11 cellular contexts compared by ENCODE assay signal in the genomic region with DNA sequence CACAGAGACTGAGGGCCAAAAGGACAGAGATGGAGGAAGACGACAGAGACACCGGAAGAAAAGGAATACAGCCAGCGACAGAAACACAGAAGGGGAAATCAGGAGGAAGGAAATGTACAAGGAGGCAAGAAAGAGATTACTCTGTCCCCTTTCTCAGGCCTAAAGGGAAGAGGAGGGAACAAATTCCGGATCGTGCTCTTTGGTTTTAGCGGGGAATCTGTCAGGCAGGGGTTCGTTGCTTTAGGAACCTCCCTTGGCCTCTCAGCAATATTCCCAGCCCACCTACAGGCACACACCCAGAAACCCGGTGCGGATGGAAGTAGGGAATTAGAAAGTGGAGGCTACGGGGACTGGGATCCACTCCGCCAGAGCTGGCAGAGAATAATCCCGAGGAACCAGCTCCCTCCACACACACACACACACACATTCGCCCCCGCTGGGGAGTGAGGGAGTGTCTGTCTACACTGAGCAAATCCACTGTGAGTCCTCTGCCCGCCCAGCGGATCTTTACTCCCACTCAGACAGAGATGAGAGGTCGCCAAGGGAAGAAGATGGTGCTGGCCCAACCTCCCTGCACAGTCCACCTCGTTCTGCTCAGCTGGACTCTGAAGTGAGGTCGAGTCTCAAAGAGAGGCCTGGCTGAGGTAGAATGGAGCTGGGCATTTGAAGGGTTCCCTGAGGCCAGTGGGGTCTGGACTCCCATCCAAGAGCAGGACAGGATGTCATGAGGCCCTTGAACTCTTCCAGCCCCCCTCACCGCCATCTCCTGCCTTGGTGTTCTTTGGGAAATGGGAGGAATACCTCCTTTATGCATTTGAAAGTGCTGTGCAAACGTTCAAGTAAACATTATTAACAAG. TPM values are rescaled to one million over a fixed set of nuclear protein-coding genes. Genes with fewer than 3 reads are reported as not detected.
DNase-seq lines count a peak whose midpoint lies in the region; ATAC-seq and TF ChIP-seq lines count a peak whose summit lies in the region.
"Had no signal": no experiment of that assay in that cellular context is flagged by ENCODE, and none has a peak within 500 bp of the region (broad histone marks: within the 10 kb centered on the region; RNA-seq: fewer than 3 reads in every experiment).

No MANE protein-coding gene starts in this region.

- no peak for ATAC-seq in naive thymus-derived CD8-positive, alpha-beta T cell
- ATAC-seq in HG03432 (IDR thresholded peaks at IDR 0.05; ENCODE audit: unreplicated experiment) = no peak

- DNase-seq in CD14-positive monocyte (ENCODE audit: low spot score) = no peak
- DNase-seq in chondrocyte (ENCODE audit: low spot score) = no peak
- DNase-seq in naive thymus-derived CD8-positive, alpha-beta T cell = no peak
- no peak for DNase-seq in AML-193 (lab: John Stamatoyannopoulos, UW)
- DNase-seq in activated CD4-positive, alpha-beta memory T cell treated with anti-CD3 and anti-CD28 coated beads, Interleukin-2, amount 10 ng/mL, durations not matched to agents 7 days and 5 days = no peak
- DNase-seq in G401 (ENCODE audit: low spot score) = no peak
- DNase-seq: stimulated activated CD8-positive, alpha-beta memory T cell treated with anti-CD3 and anti-CD28 coated beads, Interleukin-4, amount 100 ng/mL, for 48 hours had no signal

- H3K4me1 Mint-ChIP-seq in CD14-positive monocyte (peaks cover 30% of the 10 kb centered on the region), chondrocyte (ENCODE audit: low read depth) (peaks cover 7% of the 10 kb centered on the region)
- H3K4me1 Mint-ChIP-seq in naive thymus-derived CD8-positive, alpha-beta T cell = peaks cover 8 to 29% (median 26%) of the 10 kb centered on the region in 4 donors
- peaks cover 19% of the 10 kb centered on the region for H3K4me1 Mint-ChIP-seq in activated CD4-positive, alpha-beta memory T cell treated with anti-CD3 and anti-CD28 coated beads, Interleukin-2, amount 10 ng/mL, durations not matched to agents 7 days and 5 days

- H3K9me3 ChIP-seq in HEK293 (ENCODE audit: control insufficient read depth, insufficient read depth, low read depth, low read length) = no peaks in the 10 kb centered on the region

- CTCF ChIA-PET in HEK293 (lab: Yijun Ruan, JAX) = interaction anchor here (2.2 kb wide), 1 partner anchor 33 kb away, joined by 9 read pairs; no protein-coding TSS in a partner anchor
- CTCF ChIA-PET in activated CD4-positive, alpha-beta memory T cell treated with anti-CD3 and anti-CD28 coated beads, Interleukin-2, amount 10 ng/mL, durations not matched to agents 7 days and 5 days (lab: Charles Lee) = interaction anchor here (1.4 kb wide), 1 partner anchor 211 kb away, joined by 5 read pairs; a partner anchor contains a TSS

- TF ChIP-seq CTCF in CD14-positive monocyte (IDR thresholded peaks at IDR 0.05) (no peak), HEK293 (tag by site-specific recombination; IDR thresholded peaks at IDR 0.05) (no peak), chondrocyte (IDR thresholded peaks at IDR 0.05) (no peak)

- in situ Hi-C loops in G401 (cut with HindIII; ENCODE audit: low sequenced_read_pairs) = no loop called here

- no peak overlapping the region for H3K4me3 ChIP-seq in HEK293 (ENCODE audit: low read depth, low read length)

- H3K36me3 Mint-ChIP-seq in CD14-positive monocyte (peaks cover under 1 to 4% of the 10 kb centered on the region in 2 donors), chondrocyte (ENCODE audit: low read depth) (peaks cover 2% of the 10 kb centered on the region)
- H3K36me3 Mint-ChIP-seq in naive thymus-derived CD8-positive, alpha-beta T cell = peaks cover under 1 to 2% (median 1%) of the 10 kb centered on the region in 3 donors
- H3K36me3 Mint-ChIP-seq in activated CD4-positive, alpha-beta memory T cell treated with anti-CD3 and anti-CD28 coated beads, Interleukin-2, amount 10 ng/mL, durations not matched to agents 7 days and 5 days (ENCODE audit: low read depth) = peaks cover under 1% of the 10 kb centered on the region

- H3K4me3 Mint-ChIP-seq in CD14-positive monocyte (peak overlapping the region; percentile 45 to 83), chondrocyte (ENCODE audit: unreplicated experiment) (peak overlapping the region; percentile 44)
- H3K4me3 Mint-ChIP-seq in naive thymus-derived CD8-positive, alpha-beta T cell = peak overlapping the region; percentile 14 to 83 (median 68)
- no peak overlapping the region for H3K4me3 Mint-ChIP-seq in activated CD4-positive, alpha-beta memory T cell treated with anti-CD3 and anti-CD28 coated beads, Interleukin-2, amount 10 ng/mL, durations not matched to agents 7 days and 5 days

- H3K27ac Mint-ChIP-seq in CD14-positive monocyte (no peak overlapping the region), chondrocyte (ENCODE audit: unreplicated experiment) (no peak overlapping the region)
- H3K27ac Mint-ChIP-seq in naive thymus-derived CD8-positive, alpha-beta T cell = peak overlapping the region in 1 of 10 donors; percentile 34
- no peak overlapping the region for H3K27ac Mint-ChIP-seq in activated CD4-positive, alpha-beta memory T cell treated with anti-CD3 and anti-CD28 coated beads, Interleukin-2, amount 10 ng/mL, durations not matched to agents 7 days and 5 days

- H3K27ac ChIP-seq in HEK293 (ENCODE audit: extremely low read depth, low read depth, low read length) = no peak overlapping the region
- H3K27ac ChIP-seq: epithelial cell of prostate had no signal

- intact Hi-C loops in CD14-positive monocyte (cut with micrococcal nuclease) = loop anchor here in 1 of 2 donors (5.0 kb wide), 1 partner anchor 221 kb away; no protein-coding TSS in a partner anchor

- H3K27me3 Mint-ChIP-seq in CD14-positive monocyte (ENCODE audit: low read depth in 3 of 3) = peaks cover 58 to 63% (median 61%) of the 10 kb centered on the region in 3 donors
- peaks cover 48% of the 10 kb centered on the region for H3K27me3 Mint-ChIP-seq in chondrocyte (ENCODE audit: low read depth)
- peaks cover 4 to 60% (median 48%) of the 10 kb centered on the region in 5 donors for H3K27me3 Mint-ChIP-seq in naive thymus-derived CD8-positive, alpha-beta T cell
- H3K27me3 Mint-ChIP-seq in activated CD4-positive, alpha-beta memory T cell treated with anti-CD3 and anti-CD28 coated beads, Interleukin-2, amount 10 ng/mL, durations not matched to agents 7 days and 5 days = peaks cover 58% of the 10 kb centered on the region

- peaks cover 0 to 27% (median 11%) of the 10 kb centered on the region in 7 donors for H3K9me3 Mint-ChIP-seq in CD14-positive monocyte
- H3K9me3 Mint-ChIP-seq in chondrocyte (ENCODE audit: low read depth) = no peaks in the 10 kb centered on the region
- H3K9me3 Mint-ChIP-seq in naive thymus-derived CD8-positive, alpha-beta T cell = no peaks in the 10 kb centered on the region
- no peaks in the 10 kb centered on the region for H3K9me3 Mint-ChIP-seq in activated CD4-positive, alpha-beta memory T cell treated with anti-CD3 and anti-CD28 coated beads, Interleukin-2, amount 10 ng/mL, durations not matched to agents 7 days and 5 days

- H3K4me1 ChIP-seq in HEK293 (ENCODE audit: control insufficient read depth, insufficient read depth, low read length) = no peaks in the 10 kb centered on the region

- no peaks in the 10 kb centered on the region for H3K36me3 ChIP-seq in HEK293 (ENCODE audit: control insufficient read depth in 2 of 2, insufficient read depth in 1 of 2, low read length in 2 of 2)

- POLR2A ChIA-PET in HEK293 (lab: Yijun Ruan, JAX) = no interaction called here
- POLR2A ChIA-PET in naive thymus-derived CD8-positive, alpha-beta T cell (lab: Charles Lee) = no interaction called here
- POLR2A ChIA-PET in activated CD4-positive, alpha-beta memory T cell treated with anti-CD3 and anti-CD28 coated beads, Interleukin-2, amount 10 ng/mL, durations not matched to agents 7 days and 5 days (lab: Charles Lee) = interaction anchor here (1.1 kb wide), 1 partner anchor 14 kb away, joined by 4 read pairs; no protein-coding TSS in a partner anchor

TF ChIP-seq in HEK293, 187 proteins besides CTCF, POLR2A, EP300 and RAD21:
- no peak for TF ChIP-seq ZBTB20 (tag by site-specific recombination; IDR thresholded peaks at IDR 0.05)
- TF ChIP-seq EGR2 (tag by site-specific recombination; IDR thresholded peaks at IDR 0.05; ENCODE audit: low read depth) = 0 out of 2 replicates have a peak, but pooled peaks have one; percentile 30
- no peak for TF ChIP-seq KLF8 (tag by site-specific recombination; IDR thresholded peaks at IDR 0.05)
- no peak for TF ChIP-seq SP7 (tag by site-specific recombination; IDR thresholded peaks at IDR 0.05)
- TF ChIP-seq ZNF140 (tag by site-specific recombination; IDR thresholded peaks at IDR 0.05) = no peak
- TF ChIP-seq SP3 (tag by site-specific recombination; IDR thresholded peaks at IDR 0.05) = no peak
- TF ChIP-seq, protein P1, sequence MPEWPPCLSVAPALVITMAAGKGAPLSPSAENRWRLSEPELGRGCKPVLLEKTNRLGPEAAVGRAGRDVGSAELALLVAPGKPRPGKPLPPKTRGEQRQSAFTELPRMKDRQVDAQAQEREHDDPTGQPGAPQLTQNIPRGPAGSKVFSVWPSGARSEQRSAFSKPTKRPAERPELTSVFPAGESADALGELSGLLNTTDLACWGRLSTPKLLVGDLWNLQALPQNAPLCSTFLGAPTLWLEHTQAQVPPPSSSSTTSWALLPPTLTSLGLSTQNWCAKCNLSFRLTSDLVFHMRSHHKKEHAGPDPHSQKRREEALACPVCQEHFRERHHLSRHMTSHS (tag by site-specific recombination; IDR thresholded peaks at IDR 0.05) = no peak
- no peak for TF ChIP-seq ZEB2 (tag by site-specific recombination; IDR thresholded peaks at IDR 0.05)
- no peak for TF ChIP-seq ZNF707 (tag by site-specific recombination; IDR thresholded peaks at IDR 0.05)
- TF ChIP-seq ZFHX2 (tag by site-specific recombination; conservative IDR thresholded peaks at IDR 0.05) = peak; percentile 29; the same call in 1 of the 2 replicates
- TF ChIP-seq KLF9 (tag by site-specific recombination; IDR thresholded peaks at IDR 0.05; ENCODE audit: low read depth) = no peak
- no peak for TF ChIP-seq ZNF791 (tag by site-specific recombination; IDR thresholded peaks at IDR 0.05)
TF ChIP-seq in HEK293: peak in this region for 2.

RNA-seq across cellular contexts. Expression of a gene that starts 5.7 kb away (rescaled TPM):
- under 1 TPM in 1 of 2 donors, not detected in 1; 0.50 TPM for polyA plus RNA-seq in CD14-positive monocyte
- 0.10 TPM in 2 of 3 replicates, not detected in the other for total RNA-seq in chondrocyte
- not detected for total RNA-seq in naive thymus-derived CD8-positive, alpha-beta T cell
- not detected for polyA plus RNA-seq in naive thymus-derived CD8-positive, alpha-beta T cell
- total RNA-seq in activated CD4-positive, alpha-beta memory T cell treated with anti-CD3 and anti-CD28 coated beads, Interleukin-2, amount 10 ng/mL, durations not matched to agents 7 days and 5 days = not detected
- 0.06 TPM in 1 of 2 replicates, not detected in the other for total RNA-seq in G401 (2014; rRNA removed; shearing (Covaris generic))
- total RNA-seq: M059J had no signal

RNA-seq across cellular contexts. Expression of a gene that starts 36.5 kb away (rescaled TPM):
- 1 to 10 TPM in 1 of 2 donors, not detected in 1; 1.4 TPM for polyA plus RNA-seq in CD14-positive monocyte
- total RNA-seq in chondrocyte = not detected in 3 replicates
- total RNA-seq in naive thymus-derived CD8-positive, alpha-beta T cell = not detected
- not detected for polyA plus RNA-seq in naive thymus-derived CD8-positive, alpha-beta T cell
- not detected for total RNA-seq in activated CD4-positive, alpha-beta memory T cell treated with anti-CD3 and anti-CD28 coated beads, Interleukin-2, amount 10 ng/mL, durations not matched to agents 7 days and 5 days
- not detected in 2 replicates for total RNA-seq in G401 (2014; rRNA removed; shearing (Covaris generic))
